ENCODE assay signal across 19 cellular contexts in genomic region chr6:35037289-35038038, GRCh38.
A peak's percentile ranks its signal among the peaks of the same experiment; 100 is the strongest.
DNase-seq lines count a peak whose midpoint lies in the region; ATAC-seq and TF ChIP-seq lines count a peak whose summit lies in the region.
"Had no signal": no experiment of that assay in that cellular context is flagged by ENCODE, and none has a peak within 500 bp of the region (broad histone marks: within the 10 kb centered on the region; RNA-seq: fewer than 3 reads in every experiment).

No MANE protein-coding gene starts in this region.

- H3K27ac Mint-ChIP-seq in H9, result peak overlapping the region; percentile 93 to 97 (median 96)
- H3K27ac Mint-ChIP-seq: activated naive CD8-positive, alpha-beta T cell treated with anti-CD3 and anti-CD28 coated beads for 36 hours; stimulated activated effector memory CD8-positive, alpha-beta T cell treated with anti-CD3 and anti-CD28 coated beads, Interleukin-12 subunit alpha, Interleukin-12 subunit beta, amount 100 ng/mL, for 72 hours; T-helper 17 cell had no signal

- H4K20me1 ChIP-seq in H9 (ENCODE audit: control insufficient read depth, insufficient read depth, insufficient read length) (no peaks in the 10 kb centered on the region), smooth muscle cell (ENCODE audit: low read depth) (no peaks in the 10 kb centered on the region)

- peaks cover 9% of the 10 kb centered on the region for H3F3A ChIP-seq in smooth muscle cell (ENCODE audit: low read depth)

- H3K18ac ChIP-seq in H9 (ENCODE audit: insufficient read length, low read depth, low read length), result no peak overlapping the region

- H3K27ac ChIP-seq in H9 (ENCODE audit: insufficient read length, low read depth, low read length) (peak overlapping the region; percentile 70), SJSA1 (peak overlapping the region; percentile 25), left lung (peak overlapping the region; percentile 54 to 80), smooth muscle cell (ENCODE audit: low read depth) (peak overlapping the region; percentile 63)
- H3K27ac ChIP-seq: breast epithelium had no signal

- H3K79me1 ChIP-seq in H9 (ENCODE audit: insufficient read depth, low read depth, low read length, poor library complexity, severe bottlenecking), result no peaks in the 10 kb centered on the region

- no peak overlapping the region for H4K5ac ChIP-seq in H9 (ENCODE audit: insufficient read length, low read depth, low read length)

- H3K27me3 Mint-ChIP-seq in H9 (ENCODE audit: low read depth), result no peaks in the 10 kb centered on the region
- H3K27me3 Mint-ChIP-seq: activated naive CD8-positive, alpha-beta T cell treated with anti-CD3 and anti-CD28 coated beads for 36 hours; T-helper 17 cell had no signal

- H2BK12ac ChIP-seq in H9 (ENCODE audit: insufficient read length, low read depth, low read length), result no peak overlapping the region

- H3K9ac ChIP-seq in H9 (ENCODE audit: extremely low read depth, insufficient read length, low read length) (no peak overlapping the region), smooth muscle cell (ENCODE audit: low read depth) (no peak overlapping the region)

- no peak overlapping the region for H3K23ac ChIP-seq in H9 (ENCODE audit: insufficient read length, low read depth, low read length)

- H3K4me1 ChIP-seq in H9 (ENCODE audit: insufficient read depth, low read length), result peaks cover 26% of the 10 kb centered on the region
- H3K4me1 ChIP-seq in SJSA1 (replicated peaks), result peaks cover 12% of the 10 kb centered on the region
- H3K4me1 ChIP-seq in left lung, result peaks cover 26 to 55% of the 10 kb centered on the region in 2 donors
- H3K4me1 ChIP-seq in smooth muscle cell (ENCODE audit: low read depth), result peaks cover 21% of the 10 kb centered on the region

- H3K4me3 ChIP-seq in SJSA1 (no peak overlapping the region), left lung (no peak overlapping the region), smooth muscle cell (no peak overlapping the region)
- H3K4me3 ChIP-seq: breast epithelium, dorsolateral prefrontal cortex, K562 had no signal

- H2BK15ac ChIP-seq in H9 (ENCODE audit: low read depth, low read length), result no peak overlapping the region

- WGBS in H9 (ENCODE audit: extremely low coverage, insufficient read length, low lambda C conversion rate), result no CpG with 5 or more reads among the region's 4 CpGs
- 94% methylated on average over 4 of the region's 4 CpGs for WGBS in smooth muscle cell (ENCODE audit: low lambda C conversion rate)

- no peak overlapping the region for H2BK120ac ChIP-seq in H9 (ENCODE audit: low read depth, low read length, poor library complexity, severe bottlenecking)

- no peaks in the 10 kb centered on the region for H3K9me3 Mint-ChIP-seq in H9
- H3K9me3 Mint-ChIP-seq: activated naive CD8-positive, alpha-beta T cell treated with anti-CD3 and anti-CD28 coated beads for 36 hours; stimulated activated effector memory CD8-positive, alpha-beta T cell treated with anti-CD3 and anti-CD28 coated beads, Interleukin-12 subunit alpha, Interleukin-12 subunit beta, amount 100 ng/mL, for 72 hours had no signal

- no peak overlapping the region for H2AK5ac ChIP-seq in H9 (ENCODE audit: insufficient read length, low read length)

- ATAC-seq in left lung (no peak), left lobe of liver (no peak)
- ATAC-seq: K562; stimulated activated effector memory CD8-positive, alpha-beta T cell treated with anti-CD3 and anti-CD28 coated beads, Interleukin-12 subunit alpha, Interleukin-12 subunit beta, amount 100 ng/mL, for 72 hours; T-helper 17 cell had no signal

- H3K36me3 ChIP-seq in SJSA1, result no peaks in the 10 kb centered on the region
- H3K36me3 ChIP-seq in left lung, result peaks cover 0 to 7% of the 10 kb centered on the region in 2 donors
- H3K36me3 ChIP-seq in smooth muscle cell (ENCODE audit: low read depth), result no peaks in the 10 kb centered on the region
- H3K36me3 ChIP-seq: breast epithelium had no signal

- H4K91ac ChIP-seq in H9 (ENCODE audit: insufficient read length, low read depth, low read length), result no peak overlapping the region

- H3K23me2 ChIP-seq in H9 (ENCODE audit: insufficient read length, low read depth, low read length, poor library complexity, severe bottlenecking), result no peaks in the 10 kb centered on the region

- H2AFZ ChIP-seq in H9 (ENCODE audit: low read length) (no peak overlapping the region), smooth muscle cell (ENCODE audit: low read depth) (no peak overlapping the region)

- peak overlapping the region; percentile 14 to 64 for H3K4me3 Mint-ChIP-seq in H9
- H3K4me3 Mint-ChIP-seq: activated naive CD8-positive, alpha-beta T cell treated with anti-CD3 and anti-CD28 coated beads for 36 hours; stimulated activated effector memory CD8-positive, alpha-beta T cell treated with anti-CD3 and anti-CD28 coated beads, Interleukin-12 subunit alpha, Interleukin-12 subunit beta, amount 100 ng/mL, for 72 hours; T-helper 17 cell had no signal

- no peak overlapping the region for H3K14ac ChIP-seq in H9 (ENCODE audit: insufficient read depth, low read length)

- no peak overlapping the region for H4K8ac ChIP-seq in H9 (replicated peaks; ENCODE audit: insufficient read length, low read depth, low read length)

- TF ChIP-seq CTCF in H9 (conservative IDR thresholded peaks at IDR 0.05), result no peak
- TF ChIP-seq CTCF in left lung (IDR thresholded peaks at IDR 0.05), result no peak
- TF ChIP-seq CTCF in smooth muscle cell (IDR thresholded peaks at IDR 0.05; ENCODE audit: borderline replicate concordance, insufficient read depth, poor library complexity, severe bottlenecking), result no peak

- H3K36me3 Mint-ChIP-seq in H9 (ENCODE audit: insufficient read depth in 1 of 3, low read depth in 3 of 3), result peaks cover 2 to 14% (median 11%) of the 10 kb centered on the region in 3 experiments; a peak in 4 of 7 replicates
- H3K36me3 Mint-ChIP-seq: activated naive CD8-positive, alpha-beta T cell treated with anti-CD3 and anti-CD28 coated beads for 36 hours; stimulated activated effector memory CD8-positive, alpha-beta T cell treated with anti-CD3 and anti-CD28 coated beads, Interleukin-12 subunit alpha, Interleukin-12 subunit beta, amount 100 ng/mL, for 72 hours had no signal

- H3K4me2 ChIP-seq in H9 (ENCODE audit: insufficient read depth, insufficient read length, low read length) (peak overlapping the region; percentile 22), smooth muscle cell (no peak overlapping the region)

- no peak overlapping the region for H2BK20ac ChIP-seq in H9 (ENCODE audit: low read depth, low read length, poor library complexity, severe bottlenecking)

- H3T11ph ChIP-seq in H9 (ENCODE audit: low read length), result no peak overlapping the region

- H3K56ac ChIP-seq in H9 (ENCODE audit: insufficient read length, low read depth, low read length), result no peak overlapping the region

- no peaks in the 10 kb centered on the region for H3K27me3 ChIP-seq in H9 (ENCODE audit: insufficient read depth, low read length)
- no peaks in the 10 kb centered on the region for H3K27me3 ChIP-seq in SJSA1 (replicated peaks)
- H3K27me3 ChIP-seq in left lung, result no peaks in the 10 kb centered on the region
- no peaks in the 10 kb centered on the region for H3K27me3 ChIP-seq in smooth muscle cell (ENCODE audit: low read depth)
- H3K27me3 ChIP-seq: breast epithelium, dorsolateral prefrontal cortex had no signal

- H3K79me2 ChIP-seq in H9 (ENCODE audit: insufficient read depth, low read length), result no peaks in the 10 kb centered on the region
- H3K79me2 ChIP-seq in smooth muscle cell (ENCODE audit: low read depth), result peaks cover 71% of the 10 kb centered on the region

- H2BK5ac ChIP-seq in H9 (ENCODE audit: insufficient read length, low read length), result no peak overlapping the region

- peaks cover 51 to 54% of the 10 kb centered on the region in 2 experiments for H3K4me1 Mint-ChIP-seq in H9
- H3K4me1 Mint-ChIP-seq: activated naive CD8-positive, alpha-beta T cell treated with anti-CD3 and anti-CD28 coated beads for 36 hours; stimulated activated effector memory CD8-positive, alpha-beta T cell treated with anti-CD3 and anti-CD28 coated beads, Interleukin-12 subunit alpha, Interleukin-12 subunit beta, amount 100 ng/mL, for 72 hours had no signal

- no peaks in the 10 kb centered on the region for H3K9me3 ChIP-seq in H9 (ENCODE audit: control insufficient read depth, low read depth, low read length)
- H3K9me3 ChIP-seq in SJSA1 (replicated peaks), result no peaks in the 10 kb centered on the region
- no peaks in the 10 kb centered on the region for H3K9me3 ChIP-seq in left lung
- no peaks in the 10 kb centered on the region for H3K9me3 ChIP-seq in smooth muscle cell (replicated peaks; ENCODE audit: low read depth)
- H3K9me3 ChIP-seq: breast epithelium had no signal

- intact Hi-C loops in left lung (cut with DNase I), result no loop called here

- no peak for DNase-seq in H9
- DNase-seq in SJSA1 (ENCODE audit: low read depth in 1 of 2, low spot score in 2 of 2), result no peak
- DNase-seq in left lung, result no peak
- DNase-seq in smooth muscle cell (lab: John Stamatoyannopoulos, UW; ENCODE audit: unreplicated experiment), result no peak
- DNase-seq in left lobe of liver (ENCODE audit: low spot score), result no peak
- no peak for DNase-seq in NCI-H2029 treated with DMSO at 0.1 percent for 48 hours (lab: John Stamatoyannopoulos, UW)
- no peak for DNase-seq in activated T-cell treated with anti-CD3 and anti-CD28 coated beads, Interleukin-2, amount 50 U/mL, for 1 hour
- DNase-seq in activated naive CD4-positive, alpha-beta T cell treated with anti-CD3 and anti-CD28 coated beads, Interleukin-2, amount 50 U/mL, for 16 hours, result no peak
- DNase-seq: activated naive CD8-positive, alpha-beta T cell treated with anti-CD3 and anti-CD28 coated beads for 36 hours; dorsolateral prefrontal cortex; GOT3; NCI-H1930; NCI-H526 treated with DMSO at 0.1 percent for 48 hours; SIG-M5; stimulated activated CD4-positive, alpha-beta T cell treated with anti-CD3 and anti-CD28 coated beads, Interleukin-15, amount 100 ng/mL, for 24 hours; T-helper 17 cell had no signal

- no peak overlapping the region for H3K4ac ChIP-seq in H9 (ENCODE audit: low read depth, low read length)
